In the genomic region with DNA sequence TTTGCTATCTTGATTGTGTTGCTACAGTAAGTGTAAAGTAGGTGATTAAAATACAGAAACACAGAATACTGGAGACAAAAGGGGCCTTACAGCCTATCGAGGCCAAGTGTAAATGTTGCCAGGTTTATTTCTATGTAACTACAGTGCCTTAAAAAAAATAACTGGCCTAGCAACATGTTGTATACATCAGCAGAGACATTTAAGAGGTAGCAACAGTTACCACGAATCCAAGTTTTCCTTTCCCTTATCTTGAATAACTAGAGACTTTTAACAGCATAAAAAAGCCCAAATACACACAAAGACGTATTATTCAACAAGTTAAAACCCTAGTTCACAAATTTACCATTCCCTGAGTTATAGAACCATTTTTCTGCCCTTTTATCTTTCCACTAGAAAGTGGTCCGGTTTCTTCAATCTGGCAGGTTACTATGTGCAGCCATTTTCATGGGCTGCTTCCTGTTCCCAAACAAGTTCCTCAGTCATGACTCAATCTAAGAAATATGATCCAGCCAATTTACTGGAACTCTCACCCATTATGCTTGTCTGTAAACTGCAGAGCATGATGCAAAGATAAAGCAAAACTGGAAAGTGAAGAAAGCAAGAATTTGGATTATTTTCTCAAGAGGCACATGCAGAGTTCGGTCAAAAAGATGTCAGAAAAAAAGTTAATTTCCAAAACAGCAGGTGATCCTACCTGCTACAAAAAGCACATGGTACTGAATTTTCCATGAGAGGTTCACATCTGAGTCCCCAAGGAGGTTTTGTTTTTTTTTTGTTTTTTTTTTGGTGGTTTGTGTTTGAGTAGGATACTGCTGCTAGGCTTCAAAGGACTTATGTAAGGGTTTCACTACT, we compare ENCODE assay signal across 8 cellular contexts. TPM values are rescaled to one million over a fixed set of nuclear protein-coding genes. Genes with fewer than 3 reads are reported as not detected.
DNase-seq lines count a peak whose midpoint lies in the region; ATAC-seq and TF ChIP-seq lines count a peak whose summit lies in the region.

No MANE protein-coding gene starts in this region.

- peak overlapping the region; percentile 0 for H3K4me3 Mint-ChIP-seq in activated CD4-positive, alpha-beta memory T cell treated with anti-CD3 and anti-CD28 coated beads for 36 hours

- H3K27ac Mint-ChIP-seq in activated CD4-positive, alpha-beta memory T cell treated with anti-CD3 and anti-CD28 coated beads for 36 hours, result peak overlapping the region; percentile 83

- H3K36me3 ChIP-seq in BLaER1 (peaks cover 28% of the 10 kb centered on the region), psoas muscle (ENCODE audit: insufficient read depth in 1 of 2, low read depth in 1 of 2) (no peaks in the 10 kb centered on the region)

- H3K4me1 ChIP-seq in BLaER1, result peaks cover 49% of the 10 kb centered on the region
- H3K4me1 ChIP-seq in foreskin keratinocyte, result peaks cover 57% of the 10 kb centered on the region
- H3K4me1 ChIP-seq in psoas muscle, result peaks cover 94% of the 10 kb centered on the region

- peaks cover 91% of the 10 kb centered on the region for H3K4me1 Mint-ChIP-seq in activated CD4-positive, alpha-beta memory T cell treated with anti-CD3 and anti-CD28 coated beads for 36 hours (ENCODE audit: low read depth)

- no peak overlapping the region for H3K4me3 ChIP-seq in BLaER1
- peak overlapping the region; percentile 58 for H3K4me3 ChIP-seq in psoas muscle

- TF ChIP-seq CTCF in foreskin keratinocyte (conservative IDR thresholded peaks at IDR 0.05), result no peak
- no peak for TF ChIP-seq CTCF in psoas muscle (IDR thresholded peaks at IDR 0.05)

- H3K9me3 ChIP-seq in BLaER1, result no peaks in the 10 kb centered on the region
- no peaks in the 10 kb centered on the region for H3K9me3 ChIP-seq in psoas muscle

- no peak overlapping the region for H3K27ac ChIP-seq in BLaER1
- H3K27ac ChIP-seq in foreskin keratinocyte, result peak overlapping the region; percentile 34
- peak overlapping the region; percentile 89 for H3K27ac ChIP-seq in psoas muscle

- H4K20me1 ChIP-seq in BLaER1, result peaks cover 100% of the 10 kb centered on the region

- H3K4me2 ChIP-seq in BLaER1, result peak overlapping the region; percentile 65

- H3K27me3 ChIP-seq in BLaER1, result no peaks in the 10 kb centered on the region
- H3K27me3 ChIP-seq in foreskin keratinocyte, result no peaks in the 10 kb centered on the region
- H3K27me3 ChIP-seq in psoas muscle (ENCODE audit: insufficient read depth in 3 of 3, low read length in 2 of 3), result no peaks in the 10 kb centered on the region

- DNase-seq in HPDE6-E6E7 (ENCODE audit: extremely low spot score) (peak; percentile 83), foreskin keratinocyte (peak; percentile 64 to 80), psoas muscle (no peak), NCI-H128 (lab: John Stamatoyannopoulos, UW; ENCODE audit: unreplicated experiment) (no peak), medulla oblongata (ENCODE audit: extremely low spot score) (no peak)
- DNase-seq in activated CD4-positive, alpha-beta memory T cell treated with anti-CD3 and anti-CD28 coated beads for 36 hours, result no peak

- H3K36me3 Mint-ChIP-seq in activated CD4-positive, alpha-beta memory T cell treated with anti-CD3 and anti-CD28 coated beads for 36 hours, result peaks cover 4% of the 10 kb centered on the region

- H3K27me3 Mint-ChIP-seq in activated CD4-positive, alpha-beta memory T cell treated with anti-CD3 and anti-CD28 coated beads for 36 hours, result no peaks in the 10 kb centered on the region

- H3K9me3 Mint-ChIP-seq in activated CD4-positive, alpha-beta memory T cell treated with anti-CD3 and anti-CD28 coated beads for 36 hours, result no peaks in the 10 kb centered on the region

- intact Hi-C loops in activated CD4-positive, alpha-beta memory T cell treated with anti-CD3 and anti-CD28 coated beads for 36 hours (cut with micrococcal nuclease), result loop anchor here (2.0 kb wide), 1 partner anchor 16 kb away; no protein-coding TSS in a partner anchor
- intact Hi-C loops in psoas muscle (cut with DNase I), result no loop called here

- no peak overlapping the region for H3K9ac ChIP-seq in BLaER1

- CTCF ChIA-PET in activated CD4-positive, alpha-beta memory T cell treated with anti-CD3 and anti-CD28 coated beads for 36 hours (lab: Charles Lee), result interaction anchor here (1.4 kb wide), 1 partner anchor 78 kb away, joined by 7 read pairs; no protein-coding TSS in a partner anchor

- WGBS in psoas muscle, 3 donors, result 8 to 15% (median 8%) methylated on average over 5 of the region's 5 CpGs

- POLR2A ChIA-PET in activated CD4-positive, alpha-beta memory T cell treated with anti-CD3 and anti-CD28 coated beads for 36 hours (lab: Charles Lee), result no interaction called here

- ATAC-seq in foreskin keratinocyte, result peak; percentile 85
- ATAC-seq in psoas muscle, result peak; percentile 75 to 84 (median 78)
- no peak for ATAC-seq in GM21390 (IDR thresholded peaks at IDR 0.05; ENCODE audit: unreplicated experiment)

RNA-seq across cellular contexts. Expression of gene NFE2L2, which starts 22.2 kb away (rescaled TPM):
- total RNA-seq in activated CD4-positive, alpha-beta memory T cell treated with anti-CD3 and anti-CD28 coated beads for 36 hours, result 10 to 100 TPM; 51.3 to 52.0 TPM
- 85.0 TPM in 2 replicates for total RNA-seq in foreskin keratinocyte
- 47.1 and 59.4 TPM in 2 replicates for polyA plus RNA-seq in foreskin keratinocyte
- 100 to 1,000 TPM in 1 of 4 donors, 10 to 100 TPM in 3; 42.4 to 127 (median 66.0) TPM for total RNA-seq in psoas muscle
- polyA plus RNA-seq in psoas muscle, result 10 to 100 TPM; 44.4 to 56.6 (median 51.5) TPM

RNA-seq across cellular contexts. Expression of gene HNRNPA3, which starts 29.8 kb away (rescaled TPM):
- total RNA-seq in activated CD4-positive, alpha-beta memory T cell treated with anti-CD3 and anti-CD28 coated beads for 36 hours, result 100 to 1,000 TPM; 303 to 311 TPM
- 140 and 159 TPM in 2 replicates for total RNA-seq in foreskin keratinocyte
- polyA plus RNA-seq in foreskin keratinocyte, result 417 and 454 TPM in 2 replicates
- 100 to 1,000 TPM in 1 of 4 donors, 10 to 100 TPM in 3; 72.8 to 125 (median 91.0) TPM for total RNA-seq in psoas muscle
- polyA plus RNA-seq in psoas muscle, result 100 to 1,000 TPM in 1 of 3 donors, 10 to 100 TPM in 2; 66.0 to 227 (median 81.8) TPM

Comparison
In these comparisons a context has a peak if more than half of its experiments do, and no peak if none do; other contexts are left out.
1. DNase-seq: peak in HPDE6-E6E7 (single experiment) and foreskin keratinocyte (2 of 2); none in activated CD4-positive, alpha-beta memory T cell treated with anti-CD3 and anti-CD28 coated beads for 36 hours (single experiment), psoas muscle (0 of 2), NCI-H128 (single experiment) and medulla oblongata (single experiment).